In the genomic region with DNA sequence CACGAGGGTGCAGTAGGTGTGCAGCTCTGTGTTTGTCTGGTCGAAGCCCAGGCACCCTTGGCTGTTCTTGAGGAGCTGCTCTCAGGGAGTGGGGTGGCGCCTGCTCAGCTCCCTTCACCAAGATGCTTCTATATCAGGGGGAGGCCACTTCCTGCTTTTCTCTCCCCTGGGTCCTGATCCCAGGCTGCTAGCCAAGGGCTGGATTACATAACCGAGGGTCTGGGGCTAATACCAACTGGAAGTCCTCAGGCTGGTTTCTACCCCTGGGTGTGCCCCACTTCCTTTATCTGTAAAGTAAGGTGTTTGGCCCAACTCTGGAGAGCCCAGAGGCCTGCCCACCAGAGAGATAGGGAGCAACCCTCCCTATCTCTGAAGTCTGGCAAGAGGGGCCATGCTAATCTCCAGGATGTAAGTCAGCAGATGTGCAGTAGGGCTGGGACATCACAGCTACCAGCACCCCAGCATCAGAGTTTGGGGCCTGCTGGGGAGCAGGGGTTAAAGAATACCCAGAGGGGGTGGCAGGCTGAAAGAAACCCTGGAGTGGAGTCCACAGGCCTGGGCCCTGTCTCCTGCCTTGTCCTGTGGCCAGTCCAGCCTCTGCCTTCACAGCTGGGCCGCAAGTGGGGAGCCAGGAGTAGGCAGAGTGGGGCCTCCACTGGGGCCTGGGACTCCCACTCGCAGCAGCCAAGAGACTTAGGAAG, we compare ENCODE assay signal across 1 cellular context.
A peak's percentile ranks its signal among the peaks of the same experiment; 100 is the strongest.
TF ChIP-seq lines count a peak whose summit lies in the region.

No MANE protein-coding gene starts in this region.

TF ChIP-seq in K562, 482 proteins besides CTCF, POLR2A, EP300 and RAD21 (continued from another document):
- TF ChIP-seq MLX (CRISPR knock-in tag; conservative IDR thresholded peaks at IDR 0.05) (no peak), RBM34 (IDR thresholded peaks at IDR 0.05; ENCODE audit: borderline replicate concordance, insufficient read depth, low read length) (no peak), PRMT5 (CRISPR knock-in tag; IDR thresholded peaks at IDR 0.05) (no peak), BMI1 (IDR thresholded peaks at IDR 0.05; ENCODE audit: low read length) (no peak)
- TF ChIP-seq, protein P1, sequence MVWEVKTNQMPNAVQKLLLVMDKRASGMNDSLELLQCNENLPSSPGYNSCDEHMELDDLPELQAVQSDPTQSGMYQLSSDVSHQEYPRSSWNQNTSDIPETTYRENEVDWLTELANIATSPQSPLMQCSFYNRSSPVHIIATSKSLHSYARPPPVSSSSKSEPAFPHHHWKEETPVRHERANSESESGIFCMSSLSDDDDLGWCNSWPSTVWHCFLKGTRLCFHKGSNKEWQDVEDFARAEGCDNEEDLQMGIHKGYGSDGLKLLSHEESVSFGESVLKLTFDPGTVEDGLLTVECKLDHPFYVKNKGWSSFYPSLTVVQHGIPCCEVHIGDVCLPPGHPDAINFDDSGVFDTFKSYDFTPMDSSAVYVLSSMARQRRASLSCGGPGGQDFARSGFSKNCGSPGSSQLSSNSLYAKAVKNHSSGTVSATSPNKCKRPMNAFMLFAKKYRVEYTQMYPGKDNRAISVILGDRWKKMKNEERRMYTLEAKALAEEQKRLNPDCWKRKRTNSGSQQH (CRISPR knock-in tag; IDR thresholded peaks at IDR 0.05), result no peak
- TF ChIP-seq, protein P2, sequence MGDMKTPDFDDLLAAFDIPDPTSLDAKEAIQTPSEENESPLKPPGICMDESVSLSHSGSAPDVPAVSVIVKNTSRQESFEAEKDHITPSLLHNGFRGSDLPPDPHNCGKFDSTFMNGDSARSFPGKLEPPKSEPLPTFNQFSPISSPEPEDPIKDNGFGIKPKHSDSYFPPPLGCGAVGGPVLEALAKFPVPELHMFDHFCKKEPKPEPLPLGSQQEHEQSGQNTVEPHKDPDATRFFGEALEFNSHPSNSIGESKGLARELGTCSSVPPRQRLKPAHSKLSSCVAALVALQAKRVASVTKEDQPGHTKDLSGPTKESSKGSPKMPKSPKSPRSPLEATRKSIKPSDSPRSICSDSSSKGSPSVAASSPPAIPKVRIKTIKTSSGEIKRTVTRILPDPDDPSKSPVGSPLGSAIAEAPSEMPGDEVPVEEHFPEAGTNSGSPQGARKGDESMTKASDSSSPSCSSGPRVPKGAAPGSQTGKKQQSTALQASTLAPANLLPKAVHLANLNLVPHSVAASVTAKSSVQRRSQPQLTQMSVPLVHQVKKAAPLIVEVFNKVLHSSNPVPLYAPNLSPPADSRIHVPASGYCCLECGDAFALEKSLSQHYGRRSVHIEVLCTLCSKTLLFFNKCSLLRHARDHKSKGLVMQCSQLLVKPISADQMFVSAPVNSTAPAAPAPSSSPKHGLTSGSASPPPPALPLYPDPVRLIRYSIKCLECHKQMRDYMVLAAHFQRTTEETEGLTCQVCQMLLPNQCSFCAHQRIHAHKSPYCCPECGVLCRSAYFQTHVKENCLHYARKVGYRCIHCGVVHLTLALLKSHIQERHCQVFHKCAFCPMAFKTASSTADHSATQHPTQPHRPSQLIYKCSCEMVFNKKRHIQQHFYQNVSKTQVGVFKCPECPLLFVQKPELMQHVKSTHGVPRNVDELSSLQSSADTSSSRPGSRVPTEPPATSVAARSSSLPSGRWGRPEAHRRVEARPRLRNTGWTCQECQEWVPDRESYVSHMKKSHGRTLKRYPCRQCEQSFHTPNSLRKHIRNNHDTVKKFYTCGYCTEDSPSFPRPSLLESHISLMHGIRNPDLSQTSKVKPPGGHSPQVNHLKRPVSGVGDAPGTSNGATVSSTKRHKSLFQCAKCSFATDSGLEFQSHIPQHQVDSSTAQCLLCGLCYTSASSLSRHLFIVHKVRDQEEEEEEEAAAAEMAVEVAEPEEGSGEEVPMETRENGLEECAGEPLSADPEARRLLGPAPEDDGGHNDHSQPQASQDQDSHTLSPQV (IDR thresholded peaks at IDR 0.05), result peak; percentile 72
- TF ChIP-seq, protein P3, sequence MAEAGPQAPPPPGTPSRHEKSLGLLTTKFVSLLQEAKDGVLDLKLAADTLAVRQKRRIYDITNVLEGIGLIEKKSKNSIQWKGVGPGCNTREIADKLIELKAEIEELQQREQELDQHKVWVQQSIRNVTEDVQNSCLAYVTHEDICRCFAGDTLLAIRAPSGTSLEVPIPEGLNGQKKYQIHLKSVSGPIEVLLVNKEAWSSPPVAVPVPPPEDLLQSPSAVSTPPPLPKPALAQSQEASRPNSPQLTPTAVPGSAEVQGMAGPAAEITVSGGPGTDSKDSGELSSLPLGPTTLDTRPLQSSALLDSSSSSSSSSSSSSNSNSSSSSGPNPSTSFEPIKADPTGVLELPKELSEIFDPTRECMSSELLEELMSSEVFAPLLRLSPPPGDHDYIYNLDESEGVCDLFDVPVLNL (CRISPR knock-in tag; IDR thresholded peaks at IDR 0.05; ENCODE audit: low read depth), result no peak
